8 cellular contexts compared by ENCODE assay signal in genomic region chr1:151048645-151049032, GRCh38. TPM values are rescaled to one million over a fixed set of nuclear protein-coding genes. Genes with fewer than 3 reads are reported as not detected.
DNase-seq lines count a peak whose midpoint lies in the region; ATAC-seq, FAIRE-seq and TF ChIP-seq lines count a peak whose summit lies in the region.

No MANE protein-coding gene starts in this region.

- no peaks in the 10 kb centered on the region for H3K79me2 ChIP-seq in DOHH2 (ENCODE audit: control insufficient read depth, low read length)
- H3K79me2 ChIP-seq in OCI-LY7 (ENCODE audit: insufficient read depth, low read depth, low read length), result no peaks in the 10 kb centered on the region
- no peaks in the 10 kb centered on the region for H3K79me2 ChIP-seq in endothelial cell of umbilical vein (ENCODE audit: control insufficient read depth, insufficient read depth, low read length)

- no peaks in the 10 kb centered on the region for H3K27me3 ChIP-seq in DOHH2 (ENCODE audit: control insufficient read depth, low read length)
- H3K27me3 ChIP-seq in endothelial cell of umbilical vein (ENCODE audit: control insufficient read depth in 2 of 2, insufficient read depth in 2 of 2, low read length in 2 of 2), result no peaks in the 10 kb centered on the region

- H3K36me3 Mint-ChIP-seq in osteocyte (ENCODE audit: unreplicated experiment), result peaks cover 7% of the 10 kb centered on the region

- H3K9me3 ChIP-seq in DOHH2 (ENCODE audit: control insufficient read depth, insufficient read depth, low read length) (no peaks in the 10 kb centered on the region), OCI-LY7 (ENCODE audit: low read length) (no peaks in the 10 kb centered on the region), endothelial cell of umbilical vein (replicated peaks; ENCODE audit: control insufficient read depth, insufficient read depth, low read length) (no peaks in the 10 kb centered on the region)

- FAIRE-seq in endothelial cell of umbilical vein (lab: Jason Lieb, UNC), result no peak

- H4K20me1 ChIP-seq in DOHH2 (ENCODE audit: control insufficient read depth, insufficient read depth, low read depth, low read length) (peaks cover 2% of the 10 kb centered on the region; the same call in 1 of the 2 replicates), OCI-LY7 (ENCODE audit: insufficient read depth, low read length) (no peaks in the 10 kb centered on the region), endothelial cell of umbilical vein (replicated peaks; ENCODE audit: control insufficient read depth, extremely low read depth, insufficient read depth, low read length) (no peaks in the 10 kb centered on the region)

- dilution Hi-C loops in endothelial cell of umbilical vein (cut with MboI; ENCODE audit: extremely low pct_ligation_motif_present, low sequenced_read_pairs), result no loop called here

- peak overlapping the region; percentile 99 for H3K4me3 Mint-ChIP-seq in osteocyte (ENCODE audit: unreplicated experiment)

- no peaks in the 10 kb centered on the region for H3K9me2 ChIP-seq in DOHH2 (replicated peaks; ENCODE audit: control insufficient read depth, low read length)
- no peaks in the 10 kb centered on the region for H3K9me2 ChIP-seq in OCI-LY7 (ENCODE audit: insufficient read depth, low read length)

- TF ChIP-seq CTCF in DOHH2 (IDR thresholded peaks at IDR 0.05; ENCODE audit: low read depth, low read length, poor library complexity, severe bottlenecking) (no peak), OCI-LY7 (conservative IDR thresholded peaks at IDR 0.05; ENCODE audit: low read length) (no peak), endothelial cell of umbilical vein (IDR thresholded peaks at IDR 0.05; ENCODE audit: extremely low read depth in 1 of 2, insufficient read depth in 1 of 2, low read depth in 1 of 2, low read length in 2 of 2) (no peak), osteocyte (IDR thresholded peaks at IDR 0.05) (no peak)

- DNase-seq in OCI-LY7 (ENCODE audit: low spot score), result no peak
- DNase-seq in endothelial cell of umbilical vein (ENCODE audit: low read depth, low spot score), result no peak
- DNase-seq in osteocyte (ENCODE audit: extremely low spot score, unreplicated experiment), result no peak
- no peak for DNase-seq in NCI-H1930 (lab: John Stamatoyannopoulos, UW)
- DNase-seq in NK-92 treated with Interleukin-12 subunit alpha and Interleukin-12 subunit beta, amount 100 ng/mL, for 24 hours (lab: John Stamatoyannopoulos, UW), result no peak

- ATAC-seq in HG02610 (IDR thresholded peaks at IDR 0.05; ENCODE audit: unreplicated experiment) (no peak), GM21367 (IDR thresholded peaks at IDR 0.05; ENCODE audit: unreplicated experiment) (no peak)

- H3K36me3 ChIP-seq in DOHH2 (ENCODE audit: control insufficient read depth, low read length) (peaks cover 31% of the 10 kb centered on the region), OCI-LY7 (ENCODE audit: insufficient read depth, low read length) (peaks cover 40% of the 10 kb centered on the region), endothelial cell of umbilical vein (ENCODE audit: control insufficient read depth in 2 of 2, extremely low read depth in 1 of 2, insufficient read depth in 2 of 2, low read length in 2 of 2) (peaks cover 10 to 16% of the 10 kb centered on the region in 2 experiments)

- no peak overlapping the region for H3K9ac ChIP-seq in endothelial cell of umbilical vein (replicated peaks; ENCODE audit: extremely low read depth, insufficient read depth, low read length)

- intact Hi-C loops in OCI-LY7 (cut with micrococcal nuclease; ENCODE audit: unreplicated experiment) (no loop called here), endothelial cell of umbilical vein (cut with micrococcal nuclease) (loop anchor here (1.0 kb wide), 4 partner anchors 11 to 69 kb away; partner anchors contain the start of genes CDC42SE1 and PRUNE1)

- peaks cover 38% of the 10 kb centered on the region for H3F3A ChIP-seq in DOHH2 (ENCODE audit: control insufficient read depth, insufficient read depth)

- no TSS peak for BruUV-seq in OCI-LY7 (replicated peaks; lab: Mats Ljungman, UMichigan)
- no TSS peak for BruUV-seq in endothelial cell of umbilical vein (replicated peaks; lab: Mats Ljungman, UMichigan)

- no peaks in the 10 kb centered on the region for H3K9me3 Mint-ChIP-seq in osteocyte (ENCODE audit: unreplicated experiment)

- CTCF ChIA-PET in OCI-LY7 (lab: Charles Lee; ENCODE audit: unreplicated experiment) (no interaction called here), endothelial cell of umbilical vein (lab: Charles Lee) (interaction anchor here (0.7 to 3.0 kb wide), 16 partner anchors 9 to 53 kb away, joined by 3 to 29 read pairs (median 5); partner anchors contain the start of genes BNIPL, CDC42SE1, GABPB2 and MINDY1)

- no peaks in the 10 kb centered on the region for H3K27me3 Mint-ChIP-seq in osteocyte (ENCODE audit: unreplicated experiment)

- H3K27ac Mint-ChIP-seq in osteocyte (ENCODE audit: unreplicated experiment), result peak overlapping the region; percentile 98

- H3K4me1 Mint-ChIP-seq in osteocyte (ENCODE audit: unreplicated experiment), result peaks cover 20% of the 10 kb centered on the region

- H3K27ac ChIP-seq in DOHH2 (ENCODE audit: low read depth, low read length) (no peak overlapping the region), OCI-LY7 (ENCODE audit: low read depth, low read length, poor library complexity, severe bottlenecking) (no peak overlapping the region), endothelial cell of umbilical vein (ENCODE audit: insufficient read depth, low read depth, low read length) (no peak overlapping the region)

- H3K9me1 ChIP-seq in endothelial cell of umbilical vein (replicated peaks; ENCODE audit: control insufficient read depth, extremely low read depth, insufficient read depth, low read length), result no peaks in the 10 kb centered on the region

- H3K4me1 ChIP-seq in DOHH2 (ENCODE audit: control insufficient read depth, low read length), result peaks cover 17% of the 10 kb centered on the region
- H3K4me1 ChIP-seq in OCI-LY7 (ENCODE audit: insufficient read depth, low read length, poor library complexity, severe bottlenecking), result no peaks in the 10 kb centered on the region
- peaks cover 8% of the 10 kb centered on the region for H3K4me1 ChIP-seq in endothelial cell of umbilical vein (ENCODE audit: control insufficient read depth, extremely low read depth, insufficient read depth, low read length)

- H2AFZ ChIP-seq in OCI-LY7 (ENCODE audit: low read length), result no peak overlapping the region
- H2AFZ ChIP-seq in endothelial cell of umbilical vein (ENCODE audit: low read depth, low read length), result no peak overlapping the region

- POLR2A ChIA-PET in OCI-LY7 (lab: Charles Lee), result no interaction called here
- POLR2A ChIA-PET in endothelial cell of umbilical vein (lab: Charles Lee), result no interaction called here

- H3K4me3 ChIP-seq in DOHH2 (ENCODE audit: low read length) (peak overlapping the region; percentile 87), OCI-LY7 (ENCODE audit: low read depth, low read length, poor library complexity, severe bottlenecking) (no peak overlapping the region), endothelial cell of umbilical vein (replicated peaks in 1 of 3; ENCODE audit: insufficient read depth in 1 of 3, low read depth in 1 of 3, low read length in 3 of 3) (peak overlapping the region in 2 of 3 experiments; percentile 73 to 76)

- TF ChIP-seq POLR2A in endothelial cell of umbilical vein (IDR thresholded peaks at IDR 0.05; ENCODE audit: low read depth, low read length), result peak; percentile 3

- H3K4me2 ChIP-seq in DOHH2 (ENCODE audit: low read length), result peak overlapping the region; percentile 92
- peak overlapping the region; percentile 43; the same call in 1 of the 2 replicates for H3K4me2 ChIP-seq in OCI-LY7 (ENCODE audit: low read length)
- peak overlapping the region; percentile 74 for H3K4me2 ChIP-seq in endothelial cell of umbilical vein (ENCODE audit: insufficient read depth, low read length)

RNA-seq across cellular contexts. Expression of gene C1orf56, which starts 1.1 kb away (rescaled TPM):
- total RNA-seq in OCI-LY7 (2014; rRNA removed; shearing (Covaris generic)), result 0.54 TPM in 1 of 2 replicates, not detected in the other
- total RNA-seq in OCI-LY7 (2022) (0.25 TPM in 1 of 2 replicates, not detected in the other), endothelial cell of umbilical vein (3.2 and 3.5 TPM in 2 replicates), osteocyte (4.7 and 5.2 TPM in 2 replicates)
- polyA plus RNA-seq in endothelial cell of umbilical vein, result 3.0 and 3.6 TPM in 2 replicates
- polyA plus RNA-seq in endothelial cell of umbilical vein (2011; cell fraction: cytosol; rRNA removed), result 1.8 and 2.0 TPM in 2 replicates
- 1.1 and 1.3 TPM in 2 replicates for polyA plus RNA-seq in endothelial cell of umbilical vein (2011; cell fraction: nucleus; rRNA removed)
- polyA plus RNA-seq in endothelial cell of umbilical vein (2012), result 2.4 and 2.6 TPM in 2 replicates
- polyA minus RNA-seq in endothelial cell of umbilical vein, result 0.62 and 1.3 TPM in 2 replicates
- 3.8 TPM for polyA minus RNA-seq in endothelial cell of umbilical vein (2011; cell fraction: cytosol; rRNA and poly(A)+ RNA removed)
- polyA minus RNA-seq in endothelial cell of umbilical vein (2011; cell fraction: nucleus; rRNA and poly(A)+ RNA removed), result 0.82 and 0.91 TPM in 2 replicates

RNA-seq across cellular contexts. Expression of gene CDC42SE1, which starts 10.8 kb away (rescaled TPM):
- total RNA-seq in OCI-LY7 (2014; rRNA removed; shearing (Covaris generic)), result 44.1 and 48.2 TPM in 2 replicates
- total RNA-seq in OCI-LY7 (2022) (59.5 and 63.3 TPM in 2 replicates), endothelial cell of umbilical vein (85.9 and 92.7 TPM in 2 replicates), osteocyte (67.1 and 69.9 TPM in 2 replicates)
- 58.4 and 59.6 TPM in 2 replicates for polyA plus RNA-seq in endothelial cell of umbilical vein
- 61.8 and 67.0 TPM in 2 replicates for polyA plus RNA-seq in endothelial cell of umbilical vein (2011; cell fraction: cytosol; rRNA removed)
- 162 and 188 TPM in 2 replicates for polyA plus RNA-seq in endothelial cell of umbilical vein (2011; cell fraction: nucleus; rRNA removed)
- 53.4 and 61.2 TPM in 2 replicates for polyA plus RNA-seq in endothelial cell of umbilical vein (2012)
- 95.1 and 99.4 TPM in 2 replicates for polyA minus RNA-seq in endothelial cell of umbilical vein
- polyA minus RNA-seq in endothelial cell of umbilical vein (2011; cell fraction: cytosol; rRNA and poly(A)+ RNA removed), result 40.6 TPM
- polyA minus RNA-seq in endothelial cell of umbilical vein (2011; cell fraction: nucleus; rRNA and poly(A)+ RNA removed), result 33.7 and 43.0 TPM in 2 replicates

RNA-seq across cellular contexts. Expression of gene MLLT11, which starts 11.6 kb away (rescaled TPM):
- total RNA-seq in OCI-LY7 (2014; rRNA removed; shearing (Covaris generic)), result 4.2 and 4.7 TPM in 2 replicates
- total RNA-seq in OCI-LY7 (2022), result 4.7 and 4.8 TPM in 2 replicates
- 26.5 and 38.1 TPM in 2 replicates for total RNA-seq in endothelial cell of umbilical vein
- 24.4 and 25.2 TPM in 2 replicates for polyA plus RNA-seq in endothelial cell of umbilical vein
- polyA plus RNA-seq in endothelial cell of umbilical vein (2011; cell fraction: cytosol; rRNA removed), result 33.1 and 34.9 TPM in 2 replicates
- 11.6 and 14.1 TPM in 2 replicates for polyA plus RNA-seq in endothelial cell of umbilical vein (2011; cell fraction: nucleus; rRNA removed)
- polyA plus RNA-seq in endothelial cell of umbilical vein (2012), result 44.4 and 59.5 TPM in 2 replicates
- polyA minus RNA-seq in endothelial cell of umbilical vein, result 22.4 and 24.3 TPM in 2 replicates
- 0.20 TPM for polyA minus RNA-seq in endothelial cell of umbilical vein (2011; cell fraction: cytosol; rRNA and poly(A)+ RNA removed)
- polyA minus RNA-seq in endothelial cell of umbilical vein (2011; cell fraction: nucleus; rRNA and poly(A)+ RNA removed), result 4.5 and 7.2 TPM in 2 replicates
- 21.0 and 22.1 TPM in 2 replicates for total RNA-seq in osteocyte

RNA-seq across cellular contexts. Expression of gene BNIPL, which starts 12.3 kb away (rescaled TPM):
- 1.6 and 2.1 TPM in 2 replicates for total RNA-seq in OCI-LY7 (2014; rRNA removed; shearing (Covaris generic))
- total RNA-seq in OCI-LY7 (2022) (0.74 and 3.2 TPM in 2 replicates), endothelial cell of umbilical vein (0.42 and 0.67 TPM in 2 replicates), osteocyte (0.55 and 0.81 TPM in 2 replicates)
- polyA plus RNA-seq in endothelial cell of umbilical vein, result 0.26 and 0.41 TPM in 2 replicates
- 0.23 and 0.27 TPM in 2 replicates for polyA plus RNA-seq in endothelial cell of umbilical vein (2011; cell fraction: cytosol; rRNA removed)
- polyA plus RNA-seq in endothelial cell of umbilical vein (2011; cell fraction: nucleus; rRNA removed), result 1.3 and 1.8 TPM in 2 replicates
- polyA plus RNA-seq in endothelial cell of umbilical vein (2012), result 0.05 and 0.60 TPM in 2 replicates
- 0.51 TPM in 1 of 2 replicates, not detected in the other for polyA minus RNA-seq in endothelial cell of umbilical vein
- not detected for polyA minus RNA-seq in endothelial cell of umbilical vein (2011; cell fraction: cytosol; rRNA and poly(A)+ RNA removed)
- 0.53 and 0.96 TPM in 2 replicates for polyA minus RNA-seq in endothelial cell of umbilical vein (2011; cell fraction: nucleus; rRNA and poly(A)+ RNA removed)

RNA-seq across cellular contexts. Expression of gene GABPB2, which starts 21.9 kb away (rescaled TPM):
- total RNA-seq in OCI-LY7 (2014; rRNA removed; shearing (Covaris generic)), result 14.7 and 17.2 TPM in 2 replicates
- 18.2 and 20.0 TPM in 2 replicates for total RNA-seq in OCI-LY7 (2022)
- total RNA-seq in endothelial cell of umbilical vein, result 4.3 and 5.0 TPM in 2 replicates
- polyA plus RNA-seq in endothelial cell of umbilical vein, result 2.6 and 3.6 TPM in 2 replicates
- polyA plus RNA-seq in endothelial cell of umbilical vein (2011; cell fraction: cytosol; rRNA removed), result 5.9 TPM in 2 replicates
- polyA plus RNA-seq in endothelial cell of umbilical vein (2011; cell fraction: nucleus; rRNA removed), result 8.9 and 10.2 TPM in 2 replicates
- 1.3 and 2.9 TPM in 2 replicates for polyA plus RNA-seq in endothelial cell of umbilical vein (2012)
- polyA minus RNA-seq in endothelial cell of umbilical vein, result 7.6 and 11.4 TPM in 2 replicates
- 14.1 TPM for polyA minus RNA-seq in endothelial cell of umbilical vein (2011; cell fraction: cytosol; rRNA and poly(A)+ RNA removed)
- polyA minus RNA-seq in endothelial cell of umbilical vein (2011; cell fraction: nucleus; rRNA and poly(A)+ RNA removed), result 3.2 and 7.6 TPM in 2 replicates
- total RNA-seq in osteocyte, result 11.1 and 12.4 TPM in 2 replicates
